In the genomic region with DNA sequence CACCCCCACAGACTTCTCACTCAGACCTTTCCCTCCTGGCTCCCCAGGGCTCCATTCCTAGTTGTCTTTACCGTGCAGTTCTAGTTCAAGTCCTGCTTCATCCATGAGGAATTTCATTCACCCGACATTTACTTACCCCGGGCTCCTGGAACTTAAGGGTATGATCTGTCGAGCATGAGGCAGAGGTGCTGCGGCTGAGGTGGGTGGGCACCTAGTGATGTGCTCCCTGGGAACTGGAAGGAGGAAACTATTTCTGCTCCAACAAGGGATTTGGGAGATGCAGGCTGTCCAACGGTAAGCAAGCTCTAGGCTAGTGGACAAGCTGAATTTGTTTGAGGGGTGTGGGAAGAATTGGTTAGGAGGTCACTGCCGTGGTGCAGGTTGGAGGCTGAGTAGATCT, we compare ENCODE assay signal across 20 cellular contexts. TPM values are rescaled to one million over a fixed set of nuclear protein-coding genes. Genes with fewer than 3 reads are reported as not detected.
"Had no signal": no experiment of that assay in that cellular context is flagged by ENCODE, and none has a peak within 500 bp of the region (broad histone marks: within the 10 kb centered on the region; RNA-seq: fewer than 3 reads in every experiment).

No MANE protein-coding gene starts in this region.

- H3K36me3 Mint-ChIP-seq: activated naive CD4-positive, alpha-beta T cell treated with anti-CD3 and anti-CD28 coated beads, Interleukin-2, amount 50 U/mL, for 24 hours had no signal

- H3K4me3 Mint-ChIP-seq: activated CD8-positive, alpha-beta T cell treated with anti-CD3 and anti-CD28 coated beads, Interleukin-2, amount 10 ng/mL, durations not matched to agents 7 days and 5 days; activated naive CD4-positive, alpha-beta T cell treated with anti-CD3 and anti-CD28 coated beads, Interleukin-2, amount 50 U/mL, for 24 hours; T-helper 1 cell treated with Interleukin-12 subunit alpha and Interleukin-12 subunit beta and Interleukin-4 antibody, amounts not matched to agents 30 μg/mL and 1 μg/mL, for 36 hours had no signal

- H3K4me1 Mint-ChIP-seq: activated naive CD4-positive, alpha-beta T cell treated with anti-CD3 and anti-CD28 coated beads, Interleukin-2, amount 50 U/mL, for 24 hours had no signal

- H3K9me3 Mint-ChIP-seq: activated naive CD4-positive, alpha-beta T cell treated with anti-CD3 and anti-CD28 coated beads, Interleukin-2, amount 50 U/mL, for 24 hours; IgD-negative memory B cell; T-helper 1 cell treated with Interleukin-12 subunit alpha and Interleukin-12 subunit beta and Interleukin-4 antibody, amounts not matched to agents 30 μg/mL and 1 μg/mL, for 36 hours had no signal

- DNase-seq: activated CD4-positive, alpha-beta T cell treated with anti-CD3 and anti-CD28 coated beads for 4 hours; activated CD4-positive, alpha-beta T cell treated with anti-CD3 and anti-CD28 coated beads, Interleukin-2, amount 50 U/mL, for 4 hours; activated CD8-positive, alpha-beta memory T cell treated with anti-CD3 and anti-CD28 coated beads, Interleukin-2, amount 50 U/mL, for 48 hours; activated CD8-positive, alpha-beta T cell treated with anti-CD3 and anti-CD28 coated beads, Interleukin-2, amount 10 ng/mL, durations not matched to agents 7 days and 5 days; activated T-cell treated with anti-CD3 and anti-CD28 coated beads, Interleukin-2, amount 50 U/mL, for 1 hour; KG1; NCI-H1048; NCI-H1417; NCI-H1694 treated with DMSO at 0.1 percent for 48 hours; NCI-H2029 treated with DMSO at 0.1 percent for 48 hours; NCI-H345; NCI-H510A; NCI-H69; NK-92 treated with Interleukin-12 subunit alpha and Interleukin-12 subunit beta, amount 100 ng/mL, for 24 hours; PC-3; SHP77 treated with DMSO at 0.1 percent for 48 hours had no signal

- H3K27me3 Mint-ChIP-seq: activated naive CD4-positive, alpha-beta T cell treated with anti-CD3 and anti-CD28 coated beads, Interleukin-2, amount 50 U/mL, for 24 hours; IgD-negative memory B cell had no signal

- ATAC-seq: activated CD4-positive, CD25-positive, alpha-beta regulatory T cell treated with anti-CD3 and anti-CD28 coated beads, Interleukin-2, amount 50 U/mL, for 24 hours; activated CD8-positive, alpha-beta T cell treated with anti-CD3 and anti-CD28 coated beads, Interleukin-2, amount 10 ng/mL, durations not matched to agents 7 days and 5 days; PC-3 had no signal

- H3K27ac Mint-ChIP-seq: activated CD8-positive, alpha-beta T cell treated with anti-CD3 and anti-CD28 coated beads, Interleukin-2, amount 10 ng/mL, durations not matched to agents 7 days and 5 days; activated naive CD4-positive, alpha-beta T cell treated with anti-CD3 and anti-CD28 coated beads, Interleukin-2, amount 50 U/mL, for 24 hours; IgD-negative memory B cell; T-helper 1 cell treated with Interleukin-12 subunit alpha and Interleukin-12 subunit beta and Interleukin-4 antibody, amounts not matched to agents 30 μg/mL and 1 μg/mL, for 36 hours had no signal

RNA-seq across cellular contexts. Expression of a gene that starts 30.2 kb away (rescaled TPM):
- polyA plus RNA-seq: IgD-negative memory B cell had no signal
